Comparison of ENCODE assay signal across 9 cellular contexts in the genomic region with DNA sequence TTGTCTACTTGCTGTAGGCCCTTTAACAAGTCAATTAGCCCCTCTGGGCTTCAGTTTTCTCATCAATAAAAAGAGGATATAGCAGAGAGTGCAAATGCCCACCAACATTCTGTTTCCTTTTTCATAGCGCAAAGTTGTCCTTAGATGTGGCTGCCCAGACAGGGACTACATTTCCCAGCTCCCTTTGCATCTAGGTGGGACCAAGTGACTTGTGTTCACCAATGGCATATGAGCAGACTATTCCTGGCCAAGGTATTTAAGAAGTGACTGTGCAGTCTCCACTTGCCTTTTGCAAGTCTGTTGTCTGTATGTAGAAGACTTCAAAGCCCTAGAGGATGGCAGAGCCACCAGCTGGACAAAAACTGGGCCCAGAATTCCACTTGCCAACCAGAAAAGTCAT. TPM values are rescaled to one million over a fixed set of nuclear protein-coding genes. Genes with fewer than 3 reads are reported as not detected.
DNase-seq lines count a peak whose midpoint lies in the region; ATAC-seq and TF ChIP-seq lines count a peak whose summit lies in the region.
"Had no signal": no experiment of that assay in that cellular context is flagged by ENCODE, and none has a peak within 500 bp of the region (broad histone marks: within the 10 kb centered on the region; RNA-seq: fewer than 3 reads in every experiment).

No MANE protein-coding gene starts in this region.

- H3K4me2 ChIP-seq in DND-41 (ENCODE audit: insufficient read depth, low read length): no peak overlapping the region

- H3K4me3 ChIP-seq in DND-41 (ENCODE audit: low read depth in 1 of 2, low read length in 2 of 2): no peak overlapping the region

- no peaks in the 10 kb centered on the region for H3K4me1 ChIP-seq in DND-41 (ENCODE audit: insufficient read depth, low read length)

- H3K4me1 Mint-ChIP-seq in T-helper 17 cell: no peaks in the 10 kb centered on the region

- no peaks in the 10 kb centered on the region for H3K36me3 Mint-ChIP-seq in T-helper 17 cell (ENCODE audit: low read depth)

- H3K27ac ChIP-seq in DND-41 (ENCODE audit: low read length): no peak overlapping the region

- H3K27me3 ChIP-seq in DND-41 (ENCODE audit: insufficient read depth, low read length, poor library complexity): peaks cover 5% of the 10 kb centered on the region

- no peaks in the 10 kb centered on the region for H3K36me3 ChIP-seq in DND-41 (ENCODE audit: insufficient read depth, low read length)

- peaks cover 14% of the 10 kb centered on the region for H3K27me3 Mint-ChIP-seq in T-helper 17 cell

- no peak overlapping the region for H2AFZ ChIP-seq in DND-41 (ENCODE audit: low read depth, low read length)

- no peaks in the 10 kb centered on the region for H4K20me1 ChIP-seq in DND-41 (ENCODE audit: insufficient read depth, low read length)

- H3K9me3 ChIP-seq in DND-41 (ENCODE audit: insufficient read depth, low read length, severe bottlenecking) (no peaks in the 10 kb centered on the region), T-helper 17 cell (ENCODE audit: control insufficient read depth, low read length, poor library complexity, severe bottlenecking) (no peaks in the 10 kb centered on the region)

- no peak overlapping the region for H3K27ac Mint-ChIP-seq in T-helper 17 cell

- H3K4me3 Mint-ChIP-seq in T-helper 17 cell: no peak overlapping the region

- DNase-seq in DND-41 (peak; percentile 12), T-helper 17 cell (no peak), iPS-NIHi7 (ENCODE audit: extremely low spot score) (peak; percentile 57), NCI-H524 treated with DMSO at 0.1 percent for 48 hours (lab: John Stamatoyannopoulos, UW) (no peak), midbrain (lab: John Stamatoyannopoulos, UW) (no peak), NCI-H187 (lab: John Stamatoyannopoulos, UW) (no peak)

- H3K9ac ChIP-seq in DND-41 (ENCODE audit: low read depth, low read length): no peak overlapping the region

- TF ChIP-seq CTCF in DND-41 (IDR thresholded peaks at IDR 0.05; ENCODE audit: borderline replicate concordance, extremely low read depth, low read length, poor library complexity, severe bottlenecking): no peak

- ATAC-seq in DND-41 (ENCODE audit: insufficient read depth, low read depth): peak; percentile 72; the same call in 1 of the 3 replicates
- peak; percentile 78 for ATAC-seq in GM21723 (IDR thresholded peaks at IDR 0.05; ENCODE audit: unreplicated experiment)
- ATAC-seq in T-helper 17 cell: peak; percentile 71
- ATAC-seq in GM21515 (IDR thresholded peaks at IDR 0.05; ENCODE audit: unreplicated experiment): no peak

- no peaks in the 10 kb centered on the region for H3K79me2 ChIP-seq in DND-41 (ENCODE audit: insufficient read depth, low read length)

RNA-seq across cellular contexts. Expression of gene DAO, which starts 59.7 kb away (rescaled TPM):
- not detected for total RNA-seq in T-helper 17 cell
- total RNA-seq: T-helper 1 cell treated with Interleukin-12 subunit alpha and Interleukin-12 subunit beta and Interleukin-4 antibody, amounts not matched to agents 30 ng/mL and 1 ng/mL, for 36 hours had no signal

Comparison
In these comparisons a context has a peak if more than half of its experiments do, and no peak if none do; other contexts are left out.
1. DNase-seq: peak in DND-41 (single experiment) and iPS-NIHi7 (single experiment); none in T-helper 17 cell (0 of 3), NCI-H524 treated with DMSO at 0.1 percent for 48 hours (single experiment), midbrain (single experiment) and NCI-H187 (0 of 2).